In the genomic region with DNA sequence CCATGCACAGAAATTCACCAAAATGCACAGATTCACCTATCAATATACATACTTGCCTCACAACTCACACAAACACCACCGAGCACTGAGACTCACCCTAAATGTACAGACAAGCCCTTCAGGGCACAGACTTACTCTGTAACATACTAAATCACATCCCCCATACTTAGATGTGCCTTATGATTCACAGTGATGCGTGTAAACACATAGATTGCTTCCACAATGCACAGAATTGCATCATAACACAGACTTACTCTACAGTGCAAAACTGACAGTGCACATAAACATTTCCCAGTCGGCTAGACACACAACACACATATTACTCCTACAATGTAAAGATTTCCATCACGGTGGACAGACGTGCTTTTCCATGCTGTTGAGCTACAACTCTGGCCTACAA, we compare ENCODE assay signal across 16 cellular contexts.
"Had no signal": no experiment of that assay in that cellular context is flagged by ENCODE, and none has a peak within 500 bp of the region (broad histone marks: within the 10 kb centered on the region; RNA-seq: fewer than 3 reads in every experiment).

No MANE protein-coding gene starts in this region.

- H3K4me3 ChIP-seq: coronary artery, lung, right atrium auricular region, transverse colon had no signal

- ATAC-seq: activated naive CD8-positive, alpha-beta T cell treated with anti-CD3 and anti-CD28 coated beads, Interleukin-2, amount 50 U/mL, for 24 hours; left cardiac atrium; naive thymus-derived CD4-positive, alpha-beta T cell; stimulated activated memory B cell treated with anti-CD40 and anti-IgM and Interleukin-4, amounts not matched to agents 10 μg/mL and 1 μg/mL and 100 μg/mL, for 72 hours had no signal

- DNase-seq: activated CD4-positive, alpha-beta T cell treated with anti-CD3 and anti-CD28 coated beads, Interleukin-2, amount 50 U/mL, for 4 hours; activated naive CD4-positive, alpha-beta T cell treated with Interleukin-2 at 50 U/mL for 16 hours; activated naive CD8-positive, alpha-beta T cell treated with anti-CD3 and anti-CD28 coated beads, Interleukin-2, amount 50 U/mL, for 24 hours; caudate nucleus; effector CD4-positive, alpha-beta T cell; hypothalamus; left cardiac atrium; naive thymus-derived CD4-positive, alpha-beta T cell; stimulated activated CD4-positive, alpha-beta T cell treated with anti-CD3 and anti-CD28 coated beads, Interleukin-1b, Interleukin-23, amount 100 ng/mL, for 48 hours; substantia nigra; T-helper 2 cell; transverse colon had no signal
